16 cellular contexts compared by ENCODE assay signal in genomic region chr11:128926000-128926399, GRCh38. TPM values are rescaled to one million over a fixed set of nuclear protein-coding genes. Genes with fewer than 3 reads are reported as not detected.
DNase-seq lines count a peak whose midpoint lies in the region; ATAC-seq and TF ChIP-seq lines count a peak whose summit lies in the region.
"Had no signal": no experiment of that assay in that cellular context is flagged by ENCODE, and none has a peak within 500 bp of the region (broad histone marks: within the 10 kb centered on the region; RNA-seq: fewer than 3 reads in every experiment).

No MANE protein-coding gene starts in this region.

- no peak for TF ChIP-seq POLR2A in spleen (IDR thresholded peaks at IDR 0.05)

- no peaks in the 10 kb centered on the region for H3K36me3 Mint-ChIP-seq in GM23338 (ENCODE audit: low read depth)
- H3K36me3 Mint-ChIP-seq in mesothelial cell of epicardium = no peaks in the 10 kb centered on the region
- H3K36me3 Mint-ChIP-seq: CD4-positive, CD25-positive, alpha-beta regulatory T cell; CD8-positive, alpha-beta memory T cell had no signal

- H3K9me3 Mint-ChIP-seq in GM23338 (no peaks in the 10 kb centered on the region; the same call in 2 of the 3 replicates), mesothelial cell of epicardium (no peaks in the 10 kb centered on the region)
- H3K9me3 Mint-ChIP-seq: CD8-positive, alpha-beta memory T cell had no signal

- peaks cover 55% of the 10 kb centered on the region for H3K4me1 Mint-ChIP-seq in GM23338
- H3K4me1 Mint-ChIP-seq in mesothelial cell of epicardium = peaks cover 24% of the 10 kb centered on the region

- no peak for TF ChIP-seq CTCF in GM23338 (conservative IDR thresholded peaks at IDR 0.05; ENCODE audit: low read depth in 2 of 2)
- no peak for TF ChIP-seq CTCF in LNCaP clone FGC (IDR thresholded peaks at IDR 0.05; ENCODE audit: control insufficient read depth, extremely low read depth, insufficient read depth)
- no peak for TF ChIP-seq CTCF in neural cell (IDR thresholded peaks at IDR 0.05; ENCODE audit: poor library complexity, severe bottlenecking)
- TF ChIP-seq CTCF in spleen (IDR thresholded peaks at IDR 0.05 in 8 of 11, conservative IDR thresholded peaks at IDR 0.05 in 3 of 11) = no peak
- TF ChIP-seq CTCF in mesothelial cell of epicardium (IDR thresholded peaks at IDR 0.05; ENCODE audit: unreplicated experiment) = no peak

- H3K27ac ChIP-seq in GM23338 (ENCODE audit: low read depth) (no peak overlapping the region), neural cell (ENCODE audit: low read length) (peak overlapping the region; percentile 6), spleen (no peak overlapping the region)

- no peaks in the 10 kb centered on the region for H3K9me2 ChIP-seq in GM23338 (ENCODE audit: insufficient read depth)
- no peaks in the 10 kb centered on the region for H3K9me2 ChIP-seq in neural cell (ENCODE audit: insufficient read depth, low read length)

- H3K27me3 ChIP-seq in GM23338 (ENCODE audit: insufficient read depth) = peaks cover 38% of the 10 kb centered on the region; the same call in 1 of the 2 replicates
- H3K27me3 ChIP-seq in neural cell (ENCODE audit: insufficient read depth, low read depth, low read length) = no peaks in the 10 kb centered on the region
- no peaks in the 10 kb centered on the region for H3K27me3 ChIP-seq in spleen (replicated peaks in 1 of 7)
- H3K27me3 ChIP-seq: BE2C had no signal

- no peak for TF ChIP-seq RAD21 in neural cell (conservative IDR thresholded peaks at IDR 0.05)

- peaks cover 37% of the 10 kb centered on the region for H3K4me1 ChIP-seq in GM23338 (ENCODE audit: insufficient read depth)
- H3K4me1 ChIP-seq in spleen = peaks cover 0 to 19% (median 0%) of the 10 kb centered on the region in 6 donors
- H3K4me1 ChIP-seq: BE2C, Caco-2, HAP-1 had no signal

- H3K79me2 ChIP-seq in GM23338 (replicated peaks; ENCODE audit: insufficient read depth) (no peaks in the 10 kb centered on the region), neural cell (replicated peaks; ENCODE audit: insufficient read depth, low read length) (no peaks in the 10 kb centered on the region)

- no peak for ATAC-seq in GM23338
- ATAC-seq: HepG2 had no signal

- H3K9me3 ChIP-seq in neural cell (ENCODE audit: low read length) (no peaks in the 10 kb centered on the region), spleen (no peaks in the 10 kb centered on the region)
- H3K9me3 ChIP-seq: BE2C, Caco-2, HAP-1 had no signal

- H3F3A ChIP-seq in GM23338 (replicated peaks; ENCODE audit: low read depth) (no peaks in the 10 kb centered on the region), neural cell (ENCODE audit: insufficient read depth, low read length, poor library complexity, severe bottlenecking) (peaks cover 7% of the 10 kb centered on the region)

- H2AFZ ChIP-seq in GM23338 (no peak overlapping the region), neural cell (ENCODE audit: low read depth, low read length) (no peak overlapping the region)

- no peak overlapping the region for H3K27ac Mint-ChIP-seq in GM23338
- no peak overlapping the region for H3K27ac Mint-ChIP-seq in mesothelial cell of epicardium
- H3K27ac Mint-ChIP-seq: CD4-positive, CD25-positive, alpha-beta regulatory T cell had no signal

- WGBS in spleen, 5 donors = 78 to 90% (median 85%) methylated on average over 3 of the region's 3 CpGs

- DNase-seq in GM23338 (ENCODE audit: low spot score) (no peak), LNCaP clone FGC (ENCODE audit: low read depth) (peak; percentile 41), spleen (peak; percentile 31), NCI-H748 (lab: John Stamatoyannopoulos, UW; ENCODE audit: unreplicated experiment) (no peak), mesothelial cell of epicardium (ENCODE audit: low spot score in 2 of 2, unreplicated experiment in 2 of 2) (no peak)
- DNase-seq in activated naive CD4-positive, alpha-beta T cell (lab: John Stamatoyannopoulos, UW) = no peak
- DNase-seq: ACHN; BE2C; C1 segment of cervical spinal cord; Caco-2; CD4-positive, CD25-positive, alpha-beta regulatory T cell; CD8-positive, alpha-beta memory T cell had no signal

- H3K4me3 Mint-ChIP-seq in GM23338 (peak overlapping the region; percentile 26; the same call in 1 of the 3 replicates), mesothelial cell of epicardium (no peak overlapping the region)
- H3K4me3 Mint-ChIP-seq: CD4-positive, CD25-positive, alpha-beta regulatory T cell had no signal

- TF ChIP-seq EP300 in neural cell (conservative IDR thresholded peaks at IDR 0.05; ENCODE audit: poor library complexity, severe bottlenecking) = no peak

- no peaks in the 10 kb centered on the region for H3K36me3 ChIP-seq in GM23338 (ENCODE audit: insufficient read depth)
- no peaks in the 10 kb centered on the region for H3K36me3 ChIP-seq in neural cell (ENCODE audit: insufficient read depth, low read length)
- no peaks in the 10 kb centered on the region for H3K36me3 ChIP-seq in spleen
- H3K36me3 ChIP-seq: BE2C, HAP-1 had no signal

- H3K27me3 Mint-ChIP-seq in GM23338 (ENCODE audit: insufficient read depth, low read depth, poor library complexity) (peaks cover 40% of the 10 kb centered on the region), mesothelial cell of epicardium (ENCODE audit: low read depth) (peaks cover 2% of the 10 kb centered on the region)

- H4K20me1 ChIP-seq in GM23338 (replicated peaks; ENCODE audit: insufficient read depth) (no peaks in the 10 kb centered on the region), neural cell (ENCODE audit: insufficient read depth) (no peaks in the 10 kb centered on the region)

- H3K4me3 ChIP-seq in GM23338 (no peak overlapping the region), LNCaP clone FGC (ENCODE audit: low read depth, low read length) (no peak overlapping the region), neural cell (ENCODE audit: low read length) (no peak overlapping the region), spleen (no peak overlapping the region)
- H3K4me3 ChIP-seq: HAP-1 had no signal

- 0 out of 2 replicates have a peak overlapping the region, but pooled peaks have one; percentile 43 for H3K4me2 ChIP-seq in GM23338
- no peak overlapping the region for H3K4me2 ChIP-seq in neural cell (ENCODE audit: low read length)

- no peak overlapping the region for H3K9ac ChIP-seq in neural cell (ENCODE audit: low read length)

- intact Hi-C loops in spleen (cut with DNase I; ENCODE audit: low total_unique reads) = no loop called here

TF ChIP-seq in neural cell, 6 proteins besides CTCF, POLR2A, EP300 and RAD21:
- no peak for TF ChIP-seq TAF1 (IDR thresholded peaks at IDR 0.05; ENCODE audit: low read depth)
- TF ChIP-seq MXI1 (conservative IDR thresholded peaks at IDR 0.05; ENCODE audit: poor library complexity, severe bottlenecking) = no peak
- TF ChIP-seq EZH2 (IDR thresholded peaks at IDR 0.05; ENCODE audit: borderline replicate concordance, insufficient read depth, low read length, poor library complexity, severe bottlenecking) = no peak
- TF ChIP-seq POLR2AphosphoS5 (IDR thresholded peaks at IDR 0.05) = no peak
- TF ChIP-seq REST (IDR thresholded peaks at IDR 0.05; ENCODE audit: borderline replicate concordance) = no peak
- no peak for TF ChIP-seq SMC3 (conservative IDR thresholded peaks at IDR 0.05; ENCODE audit: poor library complexity)

RNA-seq across cellular contexts. Expression of gene TP53AIP1, which starts 16.7 kb away (rescaled TPM):
- total RNA-seq in GM23338 (2014; rRNA removed; shearing (Covaris generic)) = 0.07 TPM in 1 of 2 replicates, not detected in the other
- polyA plus RNA-seq in GM23338 (2016; fragmentation: Nextera tagmentation; extraction: Ambion mirVana) (not detected in 2 replicates), neural cell (0.68 and 1.4 TPM in 2 replicates), spleen (under 1 TPM in 2 of 3 donors, not detected in 1; 0.03 to 0.13 TPM)
- polyA minus RNA-seq in neural cell = 0.73 and 0.81 TPM in 2 replicates
- total RNA-seq in spleen (under 1 TPM in 2 of 7 donors, not detected in 5; 0.11 to 0.14 TPM), mesothelial cell of epicardium (0.45 to 0.68 TPM (median 0.47 TPM) in 3 replicates)
- total RNA-seq: CD4-positive, CD25-positive, alpha-beta regulatory T cell; CD8-positive, alpha-beta memory T cell; H4 had no signal
- polyA plus RNA-seq: CD4-positive, CD25-positive, alpha-beta regulatory T cell; CD8-positive, alpha-beta memory T cell; HepG2 had no signal

RNA-seq across cellular contexts. Expression of gene KCNJ5, which starts 34.8 kb away (rescaled TPM):
- total RNA-seq in GM23338 (2014; rRNA removed; shearing (Covaris generic)) = not detected in 2 replicates
- not detected in 2 replicates for polyA plus RNA-seq in GM23338 (2016; fragmentation: Nextera tagmentation; extraction: Ambion mirVana)
- 0.34 and 1.1 TPM in 2 replicates for polyA plus RNA-seq in neural cell
- 0.69 and 1.2 TPM in 2 replicates for polyA minus RNA-seq in neural cell
- 10 to 100 TPM in 6 of 7 donors, 1 to 10 TPM in 1; 4.8 to 45.4 (median 17.4) TPM for total RNA-seq in spleen
- polyA plus RNA-seq in spleen = 1 to 10 TPM in 1 of 3 donors, under 1 TPM in 2; 0.42 to 4.5 (median 0.74) TPM
- 0.09 to 0.23 TPM (median 0.11 TPM) in 3 replicates for total RNA-seq in mesothelial cell of epicardium
- total RNA-seq: Caco-2; CD4-positive, CD25-positive, alpha-beta regulatory T cell; H4; HepG2 had no signal
- polyA plus RNA-seq: CD4-positive, CD25-positive, alpha-beta regulatory T cell; CD8-positive, alpha-beta memory T cell; HepG2 had no signal

RNA-seq across cellular contexts. Expression of gene KCNJ1, which starts 58.9 kb away (rescaled TPM):
- total RNA-seq in GM23338 (2014; rRNA removed; shearing (Covaris generic)) = not detected in 2 replicates
- polyA plus RNA-seq in GM23338 (2016; fragmentation: Nextera tagmentation; extraction: Ambion mirVana) (0.16 and 0.42 TPM in 2 replicates), neural cell (0.22 and 0.40 TPM in 2 replicates), spleen (under 1 TPM; 0.02 to 0.09 (median 0.03) TPM)
- not detected in 2 replicates for polyA minus RNA-seq in neural cell
- total RNA-seq in spleen (not detected), mesothelial cell of epicardium (not detected in 3 replicates)
- total RNA-seq: Caco-2; CD4-positive, CD25-positive, alpha-beta regulatory T cell; CD8-positive, alpha-beta memory T cell; H4; HepG2 had no signal
- polyA plus RNA-seq: CD8-positive, alpha-beta memory T cell; HepG2 had no signal

Comparison
In these comparisons a context has a peak if more than half of its experiments do, and no peak if none do; other contexts are left out.
1. DNase-seq: peak in LNCaP clone FGC (single experiment) and spleen (single experiment); none in GM23338 (single experiment), activated naive CD4-positive, alpha-beta T cell (0 of 4), NCI-H748 (single experiment) and mesothelial cell of epicardium (0 of 2).